8 cellular contexts compared by ENCODE assay signal in the genomic region with DNA sequence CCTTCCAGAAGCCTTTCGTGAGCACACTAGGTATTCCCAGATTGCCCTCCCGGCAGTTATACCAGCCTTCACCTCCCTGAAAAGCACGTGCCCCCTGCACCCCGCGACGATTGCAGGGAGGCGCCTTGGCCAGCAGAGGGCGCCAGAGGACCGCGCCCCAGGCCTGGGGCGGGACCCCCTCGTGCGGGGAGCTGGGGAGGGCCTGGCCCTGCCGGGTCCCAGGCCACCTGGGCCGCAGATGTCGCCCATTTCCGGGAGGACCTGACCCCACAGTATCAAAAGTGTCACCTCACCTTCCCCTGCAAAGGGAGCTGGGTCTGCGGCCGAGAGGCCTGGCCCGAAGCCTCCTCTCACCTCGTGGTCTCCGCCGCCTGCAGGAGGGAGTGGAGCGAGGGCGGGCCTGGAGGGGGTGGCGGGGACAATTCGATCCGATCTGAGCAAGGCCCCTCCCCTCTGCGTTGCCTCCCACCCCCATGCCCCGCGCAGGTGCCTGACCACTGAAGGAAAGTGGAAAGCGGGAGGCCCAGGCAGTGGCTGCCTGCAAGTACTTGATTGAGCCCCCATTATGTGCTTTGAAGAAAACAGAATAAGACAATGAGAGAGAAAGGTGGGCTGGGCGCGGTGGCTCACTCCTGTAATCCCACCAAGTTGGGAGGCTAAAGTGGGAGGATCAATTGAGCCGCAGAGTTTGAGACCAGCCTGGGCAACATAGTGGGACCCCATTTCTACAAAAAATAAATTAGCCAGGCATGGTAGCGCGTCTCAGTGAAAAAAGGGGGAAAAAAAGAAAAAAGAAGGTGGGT. TPM values are rescaled to one million over a fixed set of nuclear protein-coding genes. Genes with fewer than 3 reads are reported as not detected.
DNase-seq lines count a peak whose midpoint lies in the region; ATAC-seq and TF ChIP-seq lines count a peak whose summit lies in the region.

No MANE protein-coding gene starts in this region.

- intact Hi-C loops in ascending aorta (cut with DNase I): loop anchor here (1.0 kb wide), 1 partner anchor 92 kb away; no protein-coding TSS in a partner anchor

- H3K9ac ChIP-seq in iPS-18a (ENCODE audit: low read length): peak overlapping the region; percentile 53
- no peak overlapping the region for H3K9ac ChIP-seq in smooth muscle cell (ENCODE audit: low read depth)

- H4K20me1 ChIP-seq in smooth muscle cell (ENCODE audit: low read depth): peaks cover 7% of the 10 kb centered on the region

- 20% methylated on average over 25 of the region's 37 CpGs for WGBS in smooth muscle cell (ENCODE audit: low lambda C conversion rate)

- peaks cover 14% of the 10 kb centered on the region for H3K79me2 ChIP-seq in smooth muscle cell (ENCODE audit: low read depth)

- no peaks in the 10 kb centered on the region for H3K36me3 ChIP-seq in ascending aorta
- no peaks in the 10 kb centered on the region for H3K36me3 ChIP-seq in iPS-18a (ENCODE audit: control insufficient read depth, low read depth, low read length)
- no peaks in the 10 kb centered on the region for H3K36me3 ChIP-seq in smooth muscle cell (ENCODE audit: low read depth)

- peak; percentile 99 to 100 (median 100) for TF ChIP-seq CTCF in ascending aorta (IDR thresholded peaks at IDR 0.05)
- peak; percentile 100 for TF ChIP-seq CTCF in smooth muscle cell (IDR thresholded peaks at IDR 0.05; ENCODE audit: borderline replicate concordance, insufficient read depth, poor library complexity, severe bottlenecking)

- H3K4me2 ChIP-seq in smooth muscle cell: peak overlapping the region; percentile 88

- peaks cover 9 to 22% of the 10 kb centered on the region in 2 donors for H3K4me1 ChIP-seq in ascending aorta
- peaks cover 19% of the 10 kb centered on the region for H3K4me1 ChIP-seq in iPS-18a (ENCODE audit: control insufficient read depth, low read depth, low read length)
- peaks cover 14% of the 10 kb centered on the region for H3K4me1 ChIP-seq in smooth muscle cell (ENCODE audit: low read depth)

- H3F3A ChIP-seq in smooth muscle cell (ENCODE audit: low read depth): no peaks in the 10 kb centered on the region

- H3K9me3 ChIP-seq in ascending aorta (no peaks in the 10 kb centered on the region), iPS-18a (ENCODE audit: control insufficient read depth, low read depth, low read length) (no peaks in the 10 kb centered on the region), smooth muscle cell (replicated peaks; ENCODE audit: low read depth) (no peaks in the 10 kb centered on the region)

- H2AFZ ChIP-seq in smooth muscle cell (ENCODE audit: low read depth): peak overlapping the region; percentile 71

- ATAC-seq in HG03521 (IDR thresholded peaks at IDR 0.05; ENCODE audit: unreplicated experiment): no peak
- no peak for ATAC-seq in GM21423 (IDR thresholded peaks at IDR 0.05; ENCODE audit: unreplicated experiment)

- H3K27me3 ChIP-seq in ascending aorta (no peaks in the 10 kb centered on the region), iPS-18a (ENCODE audit: control insufficient read depth, insufficient read depth, low read length) (peaks cover 44% of the 10 kb centered on the region), smooth muscle cell (ENCODE audit: low read depth) (no peaks in the 10 kb centered on the region)

- no peak overlapping the region for H3K27ac ChIP-seq in ascending aorta
- no peak overlapping the region for H3K27ac ChIP-seq in iPS-18a (ENCODE audit: low read length)
- H3K27ac ChIP-seq in smooth muscle cell (ENCODE audit: low read depth): no peak overlapping the region

- peak overlapping the region; percentile 16 for H3K4me3 ChIP-seq in Jurkat, Clone E6-1 (ENCODE audit: low read length)
- peak overlapping the region in 1 of 2 donors; percentile 54 for H3K4me3 ChIP-seq in ascending aorta
- H3K4me3 ChIP-seq in iPS-18a (ENCODE audit: low read length): peak overlapping the region; percentile 58
- H3K4me3 ChIP-seq in smooth muscle cell: peak overlapping the region; percentile 46

- DNase-seq in DMS53 treated with DMSO at 0.1 percent for 48 hours (lab: John Stamatoyannopoulos, UW; ENCODE audit: unreplicated experiment): peak; percentile 26
- DNase-seq in Jurkat, Clone E6-1 (ENCODE audit: low read depth, low spot score): peak; percentile 33
- peak; percentile 37 to 65 (median 55) for DNase-seq in T-helper 1 cell
- DNase-seq in ascending aorta (ENCODE audit: low spot score in 2 of 2): peak in 1 of 2 donors; percentile 78
- DNase-seq in smooth muscle cell (lab: John Stamatoyannopoulos, UW; ENCODE audit: unreplicated experiment): peak; percentile 40

RNA-seq across cellular contexts. Expression of a gene that starts 3.5 kb away (rescaled TPM):
- polyA plus RNA-seq in Jurkat, Clone E6-1 (2012; ENCODE audit: insufficient read depth, insufficient read length): 1.5 TPM
- total RNA-seq in ascending aorta: 64.4 TPM
- total RNA-seq in smooth muscle cell: 3.7 and 5.6 TPM in 2 replicates
- polyA plus RNA-seq in smooth muscle cell: 16.1 and 20.7 TPM in 2 replicates

RNA-seq across cellular contexts. Expression of a gene that starts 43.0 kb away (rescaled TPM):
- polyA plus RNA-seq in Jurkat, Clone E6-1 (2012; ENCODE audit: insufficient read depth, insufficient read length): 83.2 TPM
- total RNA-seq in ascending aorta (77.0 TPM), smooth muscle cell (54.2 and 62.7 TPM in 2 replicates)
- 80.5 and 87.2 TPM in 2 replicates for polyA plus RNA-seq in smooth muscle cell
